8 cellular contexts compared by ENCODE assay signal in genomic region chr4:38866973-38867477, GRCh38. TPM values are rescaled to one million over a fixed set of nuclear protein-coding genes. Genes with fewer than 3 reads are reported as not detected.
DNase-seq lines count a peak whose midpoint lies in the region; ATAC-seq and TF ChIP-seq lines count a peak whose summit lies in the region.

No MANE protein-coding gene starts in this region.

- peak; percentile 31 for ATAC-seq in HG02759 (IDR thresholded peaks at IDR 0.05; ENCODE audit: unreplicated experiment)
- no peak for ATAC-seq in HG03108 (IDR thresholded peaks at IDR 0.05; ENCODE audit: unreplicated experiment)

- H3K4me3 ChIP-seq in AG09309 (ENCODE audit: control insufficient read depth, low read depth, low read length), result peak overlapping the region; percentile 44
- peak overlapping the region; percentile 95 for H3K4me3 ChIP-seq in astrocyte of the spinal cord (ENCODE audit: low read depth, low read length)
- H3K4me3 ChIP-seq in mesodermal cell (ENCODE audit: extremely low read depth, insufficient read depth, low read length, poor library complexity, severe bottlenecking), result peak overlapping the region; percentile 66

- TF ChIP-seq CTCF in AG09309 (IDR thresholded peaks at IDR 0.05; ENCODE audit: control insufficient read depth, insufficient read depth, low read depth, low read length, missing control alignments), result no peak
- no peak for TF ChIP-seq CTCF in astrocyte of the spinal cord (IDR thresholded peaks at IDR 0.05; ENCODE audit: low read depth, low read length)

- DNase-seq in AG09309 (ENCODE audit: low read depth), result no peak
- DNase-seq in astrocyte of the spinal cord (ENCODE audit: low read depth, low spot score), result no peak
- DNase-seq in NK-92 (lab: John Stamatoyannopoulos, UW; ENCODE audit: unreplicated experiment), result no peak
- DNase-seq in NCI-H748 (lab: John Stamatoyannopoulos, UW; ENCODE audit: unreplicated experiment), result no peak
- DNase-seq in activated CD4-positive, alpha-beta T cell treated with anti-CD3 and anti-CD28 coated beads for 4 hours, result no peak

- WGBS in mesodermal cell (ENCODE audit: insufficient coverage in 2 of 2), 2 experiments, result 71 to 91% methylated on average over 7 to 8 of the region's 11 CpGs

- H3K9me3 ChIP-seq in mesodermal cell (ENCODE audit: control insufficient read depth, low read length), result no peaks in the 10 kb centered on the region

- H3K4me1 ChIP-seq in mesodermal cell (ENCODE audit: control insufficient read depth, insufficient read depth, low read length, poor library complexity, severe bottlenecking), result peaks cover 23% of the 10 kb centered on the region

- in situ Hi-C loops in astrocyte of the spinal cord (cut with HindIII; ENCODE audit: low sequenced_read_pairs), result no loop called here

- peaks cover 31% of the 10 kb centered on the region for H3K36me3 ChIP-seq in mesodermal cell (ENCODE audit: control insufficient read depth, insufficient read depth, low read length)

- H3K27ac ChIP-seq in mesodermal cell (ENCODE audit: low read depth, low read length, severe bottlenecking), result peak overlapping the region; percentile 32

RNA-seq across cellular contexts. Expression of gene FAM114A1, which starts 0.6 kb away (rescaled TPM):
- 114 TPM for polyA plus RNA-seq in mesodermal cell (2013, experiment 1 of 2)
- polyA plus RNA-seq in mesodermal cell (2013, experiment 2 of 2), result 104 TPM

RNA-seq across cellular contexts. Expression of gene TLR6, which starts 10.4 kb away (rescaled TPM):
- polyA plus RNA-seq in mesodermal cell (2013, experiment 1 of 2), result 2.5 TPM
- polyA plus RNA-seq in mesodermal cell (2013, experiment 2 of 2), result 3.0 TPM

Comparison
In these comparisons a context has a peak if more than half of its experiments do, and no peak if none do; other contexts are left out.
1. H3K4me3 ChIP-seq: peak in every context shown above with its lines; median percentile 95 in astrocyte of the spinal cord; 66 in mesodermal cell; 44 in AG09309.